16 cellular contexts compared by ENCODE assay signal in genomic region chr2:240972201-240972600, GRCh38.
"Had no signal": no experiment of that assay in that cellular context is flagged by ENCODE, and none has a peak within 500 bp of the region (broad histone marks: within the 10 kb centered on the region; RNA-seq: fewer than 3 reads in every experiment).

No MANE protein-coding gene starts in this region.

- H3K36me3 ChIP-seq: ascending aorta, ovary, SJCRH30, transverse colon had no signal

- DNase-seq: activated CD8-positive, alpha-beta memory T cell treated with anti-CD3 and anti-CD28 coated beads, Interleukin-2, amount 50 U/mL, for 4 hours; activated CD8-positive, alpha-beta T cell treated with anti-CD3 and anti-CD28 coated beads for 36 hours; activated gamma-delta T cell treated with Interleukin-2 at 50 U/mL for 16 hours; activated naive CD8-positive, alpha-beta T cell treated with anti-CD3 and anti-CD28 coated beads, Interleukin-2, amount 10 ng/mL, durations not matched to agents 7 days and 5 days; activated T-cell treated with anti-CD3 and anti-CD28 coated beads, Interleukin-2, amount 50 U/mL, for 72 hours; central memory CD4-positive, alpha-beta T cell; effector memory CD8-positive, alpha-beta T cell; mesendoderm; SJCRH30; small intestine; SW 1271; T-helper 9 cell; transverse colon had no signal

- H3K9me3 ChIP-seq: ascending aorta, ovary, transverse colon had no signal

- H3K27ac ChIP-seq: ascending aorta, epithelial cell of prostate, ovary, SJCRH30, transverse colon had no signal

- H3K27me3 ChIP-seq: ascending aorta, ovary, SJCRH30 had no signal

- ATAC-seq: activated CD8-positive, alpha-beta T cell treated with anti-CD3 and anti-CD28 coated beads for 36 hours; activated T-cell treated with anti-CD3 and anti-CD28 coated beads, Interleukin-2, amount 50 U/mL, for 72 hours; effector memory CD8-positive, alpha-beta T cell had no signal

- H3K4me1 ChIP-seq: ascending aorta, transverse colon had no signal

- H3K4me3 ChIP-seq: ascending aorta, ovary, SJCRH30, transverse colon had no signal
